1 cellular context compared by ENCODE assay signal in the genomic region with DNA sequence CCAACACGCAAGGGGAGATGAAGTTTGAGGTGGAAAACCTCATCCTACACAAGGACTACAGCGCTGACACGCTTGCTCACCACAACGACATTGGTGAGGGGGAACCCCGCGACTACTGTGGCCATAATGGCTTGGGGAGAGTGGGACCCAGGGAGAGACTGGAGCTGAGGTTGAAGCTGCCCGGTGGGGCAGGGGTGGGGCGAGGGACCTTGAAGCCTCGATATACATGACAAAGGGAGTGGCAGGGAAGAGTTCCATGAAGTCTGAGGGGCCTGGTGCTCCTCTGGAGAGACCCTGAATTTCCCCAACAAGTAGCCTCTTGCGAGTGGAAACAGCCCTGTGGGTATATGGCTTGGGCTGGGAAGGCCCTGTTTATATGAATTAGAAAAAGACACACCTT.
TF ChIP-seq lines count a peak whose summit lies in the region.

No MANE protein-coding gene starts in this region.

TF ChIP-seq in IMR-90, 13 proteins besides CTCF, POLR2A, EP300 and RAD21:
- TF ChIP-seq FOS (IDR thresholded peaks at IDR 0.05; ENCODE audit: low read depth, low read length) = no peak
